In genomic region chr10:89032141-89032814, GRCh38 we compare ENCODE assay signal across 8 cellular contexts. TPM values are rescaled to one million over a fixed set of nuclear protein-coding genes. Genes with fewer than 3 reads are reported as not detected.
DNase-seq lines count a peak whose midpoint lies in the region; ATAC-seq and TF ChIP-seq lines count a peak whose summit lies in the region.

No MANE protein-coding gene starts in this region.

- peak; percentile 64 for DNase-seq in Calu3
- DNase-seq in NCI-H82 treated with DMSO at 0.1 percent for 48 hours (lab: John Stamatoyannopoulos, UW; ENCODE audit: unreplicated experiment): peak; percentile 22
- peak; percentile 65 for DNase-seq in brain microvascular endothelial cell
- DNase-seq in skeletal muscle cell (ENCODE audit: low read depth): peak; percentile 58
- no peak for DNase-seq in GM19240 (ENCODE audit: insufficient read length, low spot score)
- no peak for DNase-seq in tibial artery
- DNase-seq in SHP77 treated with DMSO at 0.1 percent for 48 hours (lab: John Stamatoyannopoulos, UW): no peak

- H3K9me3 ChIP-seq in tibial artery: no peaks in the 10 kb centered on the region

- peak overlapping the region; percentile 51 for H3K4me3 Mint-ChIP-seq in Calu3 (ENCODE audit: low read depth, unreplicated experiment)

- H3K27ac ChIP-seq in brain microvascular endothelial cell (peak overlapping the region; percentile 1), tibial artery (no peak overlapping the region)

- H3K27ac Mint-ChIP-seq in Calu3 (ENCODE audit: unreplicated experiment): peak overlapping the region; percentile 70

- intact Hi-C loops in Calu3 (cut with micrococcal nuclease; ENCODE audit: unreplicated experiment) (no loop called here), tibial artery (cut with DNase I; ENCODE audit: low total_unique reads) (loop anchor here (10.0 kb wide), 1 partner anchor 83 kb away; no protein-coding TSS in a partner anchor)

- in situ Hi-C loops in brain microvascular endothelial cell (cut with HindIII; ENCODE audit: low pct_ligation_motif_present, low sequenced_read_pairs): no loop called here

- H3K4me1 ChIP-seq in tibial artery: peaks cover 0 to 13% (median 4%) of the 10 kb centered on the region in 4 donors

- H3K36me3 ChIP-seq in brain microvascular endothelial cell (replicated peaks) (no peaks in the 10 kb centered on the region), tibial artery (no peaks in the 10 kb centered on the region)

- CTCF ChIA-PET in Calu3 (lab: Charles Lee): interaction anchor here (1.1 kb wide), 1 partner anchor 185 kb away, joined by 3 read pairs; no protein-coding TSS in a partner anchor

- H3K27me3 Mint-ChIP-seq in Calu3 (ENCODE audit: unreplicated experiment): no peaks in the 10 kb centered on the region

- H3K4me1 Mint-ChIP-seq in Calu3 (ENCODE audit: low read depth, unreplicated experiment): peaks cover 26% of the 10 kb centered on the region

- H3K4me3 ChIP-seq in brain microvascular endothelial cell (ENCODE audit: low read depth, low read length) (no peak overlapping the region), skeletal muscle cell (ENCODE audit: low read depth, low read length) (no peak overlapping the region), tibial artery (no peak overlapping the region)

- H3K36me3 Mint-ChIP-seq in Calu3 (ENCODE audit: insufficient read depth, unreplicated experiment): no peaks in the 10 kb centered on the region

- H3K27me3 ChIP-seq in brain microvascular endothelial cell (replicated peaks): no peaks in the 10 kb centered on the region
- H3K27me3 ChIP-seq in tibial artery: no peaks in the 10 kb centered on the region

- TF ChIP-seq CTCF in Calu3 (IDR thresholded peaks at IDR 0.05; ENCODE audit: unreplicated experiment): no peak
- no peak for TF ChIP-seq CTCF in brain microvascular endothelial cell (IDR thresholded peaks at IDR 0.05; ENCODE audit: low read depth, low read length, missing control alignments)
- no peak for TF ChIP-seq CTCF in tibial artery (IDR thresholded peaks at IDR 0.05)

- BruUV-seq in Calu3 (replicated peaks; lab: Mats Ljungman, UMichigan): no TSS peak

- ATAC-seq in GM21528 (IDR thresholded peaks at IDR 0.05; ENCODE audit: low FRiP score, unreplicated experiment): peak; percentile 50

- H3K9me3 Mint-ChIP-seq in Calu3 (ENCODE audit: low read depth, unreplicated experiment): no peaks in the 10 kb centered on the region

RNA-seq across cellular contexts. Expression of gene FAS, which starts 41.7 kb away (rescaled TPM):
- 3.1 and 5.5 TPM in 2 replicates for total RNA-seq in Calu3 (2022)

Comparison
In these comparisons a context has a peak if more than half of its experiments do, and no peak if none do; other contexts are left out.
1. DNase-seq: peak in Calu3 (single experiment), NCI-H82 treated with DMSO at 0.1 percent for 48 hours (single experiment), brain microvascular endothelial cell (single experiment) and skeletal muscle cell (single experiment); none in GM19240 (single experiment), tibial artery (0 of 2) and SHP77 treated with DMSO at 0.1 percent for 48 hours (single experiment).